14 cellular contexts compared by ENCODE assay signal in genomic region chr10:15814565-15814964, GRCh38.
"Had no signal": no experiment of that assay in that cellular context is flagged by ENCODE, and none has a peak within 500 bp of the region (broad histone marks: within the 10 kb centered on the region; RNA-seq: fewer than 3 reads in every experiment).

No MANE protein-coding gene starts in this region.

- DNase-seq: activated CD4-positive, alpha-beta T cell treated with anti-CD3 and anti-CD28 coated beads for 1 hour; activated CD8-positive, alpha-beta T cell treated with anti-CD3 and anti-CD28 coated beads, Interleukin-2, amount 10 ng/mL, durations not matched to agents 7 days and 5 days; activated naive CD4-positive, alpha-beta T cell treated with anti-CD3 and anti-CD28 coated beads for 36 hours; activated naive CD8-positive, alpha-beta T cell treated with anti-CD3 and anti-CD28 coated beads, Interleukin-2, amount 50 U/mL, for 24 hours; naive thymus-derived CD4-positive, alpha-beta T cell; stimulated activated CD4-positive, alpha-beta T cell treated with anti-CD3 and anti-CD28 coated beads, Interleukin-12 subunit alpha, Interleukin-12 subunit beta, amount 100 ng/mL, for 4 hours; stimulated activated CD4-positive, alpha-beta T cell treated with anti-CD3 and anti-CD28 coated beads, Interleukin-2, amount 100 ng/mL, for 24 hours; T-helper 1 cell; tibial artery had no signal

- H3K27ac ChIP-seq: epithelial cell of prostate, parathyroid adenoma, vagina, VCaP had no signal

- H3K4me1 Mint-ChIP-seq: activated naive CD8-positive, alpha-beta T cell treated with anti-CD3 and anti-CD28 coated beads, Interleukin-2, amount 50 U/mL, for 24 hours had no signal

- ATAC-seq: activated CD8-positive, alpha-beta T cell treated with anti-CD3 and anti-CD28 coated beads, Interleukin-2, amount 10 ng/mL, durations not matched to agents 7 days and 5 days; activated naive CD8-positive, alpha-beta T cell treated with anti-CD3 and anti-CD28 coated beads, Interleukin-2, amount 50 U/mL, for 24 hours; naive thymus-derived CD4-positive, alpha-beta T cell had no signal

- H3K79me2 ChIP-seq: parathyroid adenoma had no signal

- H3K4me3 ChIP-seq: tibial artery, vagina had no signal

- H3K27me3 ChIP-seq: tibial artery, vagina had no signal

- H3K9me3 Mint-ChIP-seq: activated naive CD4-positive, alpha-beta T cell treated with anti-CD3 and anti-CD28 coated beads for 36 hours; activated naive CD8-positive, alpha-beta T cell treated with anti-CD3 and anti-CD28 coated beads, Interleukin-2, amount 50 U/mL, for 24 hours; dendritic cell treated with granulocyte-macrophage colony-stimulating factor and Interleukin-4, amounts not matched to agents 40 ng/mL and 50 ng/mL, for 4 days had no signal

- H2AFZ ChIP-seq: parathyroid adenoma had no signal

- H3K27me3 Mint-ChIP-seq: activated naive CD8-positive, alpha-beta T cell treated with anti-CD3 and anti-CD28 coated beads, Interleukin-2, amount 50 U/mL, for 24 hours; dendritic cell treated with granulocyte-macrophage colony-stimulating factor and Interleukin-4, amounts not matched to agents 40 ng/mL and 50 ng/mL, for 4 days; naive thymus-derived CD4-positive, alpha-beta T cell had no signal

- H3K9me3 ChIP-seq: tibial artery, vagina had no signal

- H3K27ac Mint-ChIP-seq: activated CD8-positive, alpha-beta T cell treated with anti-CD3 and anti-CD28 coated beads, Interleukin-2, amount 10 ng/mL, durations not matched to agents 7 days and 5 days; activated naive CD4-positive, alpha-beta T cell treated with anti-CD3 and anti-CD28 coated beads for 36 hours; activated naive CD8-positive, alpha-beta T cell treated with anti-CD3 and anti-CD28 coated beads, Interleukin-2, amount 50 U/mL, for 24 hours; dendritic cell treated with granulocyte-macrophage colony-stimulating factor and Interleukin-4, amounts not matched to agents 40 ng/mL and 50 ng/mL, for 4 days; naive thymus-derived CD4-positive, alpha-beta T cell had no signal

- H3K4me3 Mint-ChIP-seq: activated CD8-positive, alpha-beta T cell treated with anti-CD3 and anti-CD28 coated beads, Interleukin-2, amount 10 ng/mL, durations not matched to agents 7 days and 5 days; activated naive CD4-positive, alpha-beta T cell treated with anti-CD3 and anti-CD28 coated beads for 36 hours; activated naive CD8-positive, alpha-beta T cell treated with anti-CD3 and anti-CD28 coated beads, Interleukin-2, amount 50 U/mL, for 24 hours; dendritic cell treated with granulocyte-macrophage colony-stimulating factor and Interleukin-4, amounts not matched to agents 40 ng/mL and 50 ng/mL, for 4 days; naive thymus-derived CD4-positive, alpha-beta T cell had no signal

- H3K4me1 ChIP-seq: parathyroid adenoma, vagina had no signal
